ENCODE assay signal across 1 cellular context in the genomic region with DNA sequence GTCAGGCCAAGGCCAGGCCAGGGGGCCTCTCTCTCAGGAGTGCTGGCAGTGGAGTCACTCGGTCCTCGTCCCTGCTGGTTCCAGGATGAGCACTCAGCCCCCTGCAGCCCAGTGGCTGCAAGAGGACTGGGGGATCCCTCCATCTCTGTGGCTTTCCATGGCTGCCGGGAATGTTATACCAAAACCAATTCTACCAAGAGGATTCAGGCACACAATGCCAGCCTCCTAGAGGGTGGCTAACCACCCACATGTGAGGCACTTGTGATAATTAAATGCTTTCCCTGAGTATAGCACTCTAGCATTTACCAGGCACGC.
TF ChIP-seq lines count a peak whose summit lies in the region.

No MANE protein-coding gene starts in this region.

TF ChIP-seq in H1, 55 proteins besides CTCF, POLR2A, EP300 and RAD21:
- TF ChIP-seq KDM4A (IDR thresholded peaks at IDR 0.05; ENCODE audit: low read depth, low read length, severe bottlenecking) (no peak), BCL11A (IDR thresholded peaks at IDR 0.05; ENCODE audit: low read depth in 2 of 2, low read length in 2 of 2) (no peak), RFX5 (IDR thresholded peaks at IDR 0.05; ENCODE audit: borderline replicate concordance, low read depth, low read length) (no peak), POLR2AphosphoS5 (IDR thresholded peaks at IDR 0.05; ENCODE audit: low read depth, low read length) (no peak), ZNF274 (IDR thresholded peaks at IDR 0.05; ENCODE audit: borderline replicate concordance, extremely low read depth, low read length) (no peak), KDM5A (IDR thresholded peaks at IDR 0.05; ENCODE audit: low read length) (no peak), SIRT6 (IDR thresholded peaks at IDR 0.05; ENCODE audit: low read length) (no peak), CBX5 (IDR thresholded peaks at IDR 0.05; ENCODE audit: low read depth, low read length) (no peak), SRF (IDR thresholded peaks at IDR 0.05; ENCODE audit: low read depth, low read length) (no peak), PHF8 (conservative IDR thresholded peaks at IDR 0.05; ENCODE audit: low read depth, low read length) (no peak), SP4 (IDR thresholded peaks at IDR 0.05; ENCODE audit: low read length) (no peak)
- TF ChIP-seq, protein P1, sequence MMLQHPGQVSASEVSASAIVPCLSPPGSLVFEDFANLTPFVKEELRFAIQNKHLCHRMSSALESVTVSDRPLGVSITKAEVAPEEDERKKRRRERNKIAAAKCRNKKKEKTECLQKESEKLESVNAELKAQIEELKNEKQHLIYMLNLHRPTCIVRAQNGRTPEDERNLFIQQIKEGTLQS (IDR thresholded peaks at IDR 0.05; ENCODE audit: insufficient read depth, low read depth, low read length), result no peak
- TF ChIP-seq, protein P2, sequence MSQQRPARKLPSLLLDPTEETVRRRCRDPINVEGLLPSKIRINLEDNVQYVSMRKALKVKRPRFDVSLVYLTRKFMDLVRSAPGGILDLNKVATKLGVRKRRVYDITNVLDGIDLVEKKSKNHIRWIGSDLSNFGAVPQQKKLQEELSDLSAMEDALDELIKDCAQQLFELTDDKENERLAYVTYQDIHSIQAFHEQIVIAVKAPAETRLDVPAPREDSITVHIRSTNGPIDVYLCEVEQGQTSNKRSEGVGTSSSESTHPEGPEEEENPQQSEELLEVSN (IDR thresholded peaks at IDR 0.05), result no peak
